11 cellular contexts compared by ENCODE assay signal in the genomic region with DNA sequence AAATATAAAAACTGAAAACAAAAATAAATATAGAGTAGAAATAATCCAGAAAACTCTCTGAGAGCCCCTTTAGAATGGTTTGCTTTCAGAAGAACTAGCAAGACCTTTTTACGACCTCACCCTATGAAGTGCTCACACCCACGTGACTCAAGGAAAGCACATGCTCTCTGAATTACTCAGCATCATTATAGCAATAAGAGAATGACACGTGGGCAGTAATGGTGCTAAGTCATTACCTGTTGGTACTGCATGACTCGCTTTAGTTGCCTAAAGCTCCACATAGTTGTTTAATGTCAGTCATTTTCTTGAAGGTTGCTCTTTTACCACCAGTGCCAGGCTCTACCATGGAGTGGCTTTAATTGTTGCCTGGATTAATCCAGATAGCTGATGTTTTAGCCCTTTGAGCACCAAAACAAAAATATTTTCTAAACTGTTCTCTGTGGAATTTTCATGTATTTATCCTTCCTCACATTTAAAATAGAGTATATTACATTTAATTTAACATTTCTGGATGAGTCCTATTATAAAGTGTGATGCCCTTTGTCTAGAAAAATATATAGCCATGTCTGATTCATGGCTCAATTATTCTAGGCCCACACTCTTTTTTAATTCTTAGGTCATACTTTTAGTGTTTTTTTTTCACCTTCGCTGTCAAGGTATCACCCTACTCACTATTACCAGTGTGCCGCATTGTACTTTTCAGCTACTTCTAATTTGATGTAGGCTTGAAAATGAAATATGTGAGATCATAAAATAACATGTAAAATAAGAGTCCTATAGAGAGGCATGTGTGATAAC. TPM values are rescaled to one million over a fixed set of nuclear protein-coding genes. Genes with fewer than 3 reads are reported as not detected.
DNase-seq lines count a peak whose midpoint lies in the region; ATAC-seq and TF ChIP-seq lines count a peak whose summit lies in the region.
"Had no signal": no experiment of that assay in that cellular context is flagged by ENCODE, and none has a peak within 500 bp of the region (broad histone marks: within the 10 kb centered on the region; RNA-seq: fewer than 3 reads in every experiment).

No MANE protein-coding gene starts in this region.

- H3K27me3 ChIP-seq in adipocyte (replicated peaks; ENCODE audit: control insufficient read depth, insufficient read depth, low read length), result no peaks in the 10 kb centered on the region

- no peaks in the 10 kb centered on the region for H3K9me3 ChIP-seq in adipocyte (ENCODE audit: control insufficient read depth, low read length)

- in situ Hi-C loops in Caki2 (cut with HindIII; ENCODE audit: low pct_unique_long_range_greater_than_20kb, low sequenced_read_pairs), result no loop called here

- peaks cover 50% of the 10 kb centered on the region for H3K4me1 ChIP-seq in adipocyte (ENCODE audit: control insufficient read depth, insufficient read depth, low read length)

- ATAC-seq in left lobe of liver, result no peak
- no peak for ATAC-seq in HG03139 (IDR thresholded peaks at IDR 0.05; ENCODE audit: unreplicated experiment)
- ATAC-seq: left ventricle myocardium superior had no signal

- no peaks in the 10 kb centered on the region for H3K36me3 ChIP-seq in adipocyte (ENCODE audit: control insufficient read depth, insufficient read depth, low read length, severe bottlenecking)

- DNase-seq in Caki2 (ENCODE audit: low read depth), result peak; percentile 85
- no peak for DNase-seq in HEK293T (ENCODE audit: extremely low spot score)
- peak; percentile 27 for DNase-seq in adipocyte (ENCODE audit: low read depth)
- peak; percentile 41 for DNase-seq in myocyte (ENCODE audit: low read depth)
- no peak for DNase-seq in activated effector memory CD4-positive, alpha-beta T cell treated with Interleukin-2 at 50 U/mL for 16 hours
- DNase-seq in left lobe of liver (ENCODE audit: low spot score), result no peak
- no peak for DNase-seq in NCI-H1417 (lab: John Stamatoyannopoulos, UW)
- DNase-seq: cerebellar nuclear complex, left ventricle myocardium superior, NCI-H2081 treated with DMSO at 0.1 percent for 48 hours had no signal

- CTCF ChIA-PET in HEK293T (lab: Yijun Ruan, JAX), result interaction anchor here (1.6 kb wide), 1 partner anchor 102 kb away, joined by 7 read pairs; no protein-coding TSS in a partner anchor

- POLR2A ChIA-PET in HEK293T (lab: Yijun Ruan, JAX), result no interaction called here

- no peak overlapping the region for H3K9ac ChIP-seq in adipocyte (ENCODE audit: low read length)

- H3K4me3 ChIP-seq in adipocyte (ENCODE audit: low read length), result no peak overlapping the region

TF ChIP-seq in HEK293T, 16 proteins besides CTCF, POLR2A, EP300 and RAD21:
- TF ChIP-seq L3MBTL2 (conservative IDR thresholded peaks at IDR 0.05) (peak; percentile 44; the same call in 1 of the 2 replicates), TARDBP (IDR thresholded peaks at IDR 0.05) (no peak)
TF ChIP-seq in HEK293T: peak in this region for 1.

RNA-seq across cellular contexts. Expression of a gene that starts 56.8 kb away (rescaled TPM):
- total RNA-seq in Caki2 (2014; rRNA removed; shearing (Covaris generic); ENCODE audit: low replicate concordance), result 45.2 and 47.5 TPM in 2 replicates
- total RNA-seq in myocyte (27.1 and 29.0 TPM in 2 replicates), left lobe of liver (0.88 TPM)
- 28.5 TPM for polyA plus RNA-seq in myocyte (2012)

Comparison
In these comparisons a context has a peak if more than half of its experiments do, and no peak if none do; other contexts are left out.
1. DNase-seq: peak in Caki2 (single experiment), adipocyte (single experiment) and myocyte (single experiment); none in HEK293T (single experiment), activated effector memory CD4-positive, alpha-beta T cell treated with Interleukin-2 at 50 U/mL for 16 hours (single experiment), left lobe of liver (single experiment) and NCI-H1417 (0 of 3).
2. RNA of a gene that starts 56.8 kb away (total RNA-seq): 45.2 to 47.5 TPM in Caki2 and 27.1 to 29.0 TPM in myocyte; 0.88 TPM in left lobe of liver (single experiment); every median in the first group is over 10 times any median in the second.